In the genomic region with DNA sequence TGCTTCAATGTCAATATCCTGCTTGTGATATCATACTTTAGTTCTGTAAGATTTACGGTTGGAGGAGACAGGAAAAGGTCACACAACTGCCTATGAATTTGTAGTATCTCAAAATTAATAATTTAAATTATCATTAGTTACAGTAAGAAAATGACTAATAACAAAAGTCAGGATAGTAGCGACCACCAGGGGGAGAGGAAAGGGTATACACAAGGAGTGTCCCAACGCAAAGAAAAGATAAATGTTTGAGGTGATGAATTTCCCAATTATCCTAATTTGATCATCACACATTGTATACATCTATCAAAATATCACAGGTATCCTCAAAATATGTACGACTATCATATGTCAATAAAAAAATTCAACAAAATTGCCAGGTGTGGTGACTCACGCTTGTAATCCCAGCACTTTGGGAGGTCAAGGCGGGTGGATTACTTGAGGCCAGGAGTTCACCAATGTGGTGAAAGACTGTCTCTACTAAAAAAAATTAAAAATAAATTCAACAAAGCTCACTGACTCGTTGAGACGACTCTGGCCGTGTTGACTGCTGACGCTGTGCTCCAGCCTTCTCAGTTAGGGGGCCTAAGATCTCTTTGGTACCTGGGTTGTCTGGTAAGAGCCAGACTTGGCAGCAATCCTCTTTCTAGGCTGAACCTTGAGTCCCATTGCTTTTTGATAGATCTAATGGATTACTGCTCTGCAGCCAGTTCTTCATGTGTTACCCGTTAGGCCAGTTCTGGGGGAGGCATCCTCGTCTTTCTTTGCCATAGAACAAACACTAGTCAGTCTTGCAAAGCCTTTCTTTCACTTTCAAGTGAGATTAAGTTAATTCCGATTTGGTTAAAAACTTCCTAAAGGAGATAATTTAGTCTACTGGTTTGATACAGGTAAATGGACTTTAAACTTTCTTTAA, we compare ENCODE assay signal across 18 cellular contexts. TPM values are rescaled to one million over a fixed set of nuclear protein-coding genes. Genes with fewer than 3 reads are reported as not detected.
DNase-seq lines count a peak whose midpoint lies in the region; ATAC-seq and TF ChIP-seq lines count a peak whose summit lies in the region.
"Had no signal": no experiment of that assay in that cellular context is flagged by ENCODE, and none has a peak within 500 bp of the region (broad histone marks: within the 10 kb centered on the region; RNA-seq: fewer than 3 reads in every experiment).

No MANE protein-coding gene starts in this region.

- 0 out of 2 replicates have a peak, but pooled peaks have one; percentile 13 for TF ChIP-seq CTCF in VCaP (conservative IDR thresholded peaks at IDR 0.05)
- peak; percentile 15 for TF ChIP-seq CTCF in fibroblast of the aortic adventitia (IDR thresholded peaks at IDR 0.05; ENCODE audit: insufficient read depth, low read length)

- ATAC-seq in HG03442 (IDR thresholded peaks at IDR 0.05; ENCODE audit: unreplicated experiment), result no peak
- ATAC-seq: natural killer cell had no signal

- peak; percentile 4 for DNase-seq in activated CD8-positive, alpha-beta memory T cell treated with anti-CD3 and anti-CD28 coated beads, Interleukin-2, amount 50 U/mL, for 48 hours
- no peak for DNase-seq in activated CD8-positive, alpha-beta memory T cell treated with anti-CD3 and anti-CD28 coated beads, Interleukin-2, amount 50 U/mL, for 4 hours
- no peak for DNase-seq in fibroblast of the aortic adventitia (ENCODE audit: low read depth)
- no peak for DNase-seq in NCI-H526 treated with DMSO at 0.1 percent for 48 hours (lab: John Stamatoyannopoulos, UW)
- DNase-seq in Kasumi-1 (lab: John Stamatoyannopoulos, UW), result no peak
- DNase-seq in mesenteric fat pad (ENCODE audit: low spot score), result no peak
- DNase-seq: activated T-cell treated with anti-CD3 and anti-CD28 coated beads, Interleukin-2, amount 50 U/mL, for 1 hour; CD8-positive, alpha-beta memory T cell; GDM1; islet precursor cell; natural killer cell; NCI-H2081; NCI-H524 treated with DMSO at 0.1 percent for 48 hours; stomach had no signal

- no peak overlapping the region for H3K4me3 ChIP-seq in fibroblast of the aortic adventitia (ENCODE audit: low read depth, low read length)
- H3K4me3 ChIP-seq: stomach had no signal

- H3K27ac ChIP-seq in VCaP, result no peak overlapping the region
- H3K27ac ChIP-seq: stomach had no signal

RNA-seq across cellular contexts. Expression of a gene that starts 9.0 kb away (rescaled TPM):
- not detected in 2 replicates for total RNA-seq in fibroblast of the aortic adventitia (ENCODE audit: low replicate concordance)
- total RNA-seq in mesenteric fat pad, result not detected
- total RNA-seq: CD8-positive, alpha-beta memory T cell; lung microvascular endothelial cell; natural killer cell; RPMI7951 had no signal
